In the genomic region with DNA sequence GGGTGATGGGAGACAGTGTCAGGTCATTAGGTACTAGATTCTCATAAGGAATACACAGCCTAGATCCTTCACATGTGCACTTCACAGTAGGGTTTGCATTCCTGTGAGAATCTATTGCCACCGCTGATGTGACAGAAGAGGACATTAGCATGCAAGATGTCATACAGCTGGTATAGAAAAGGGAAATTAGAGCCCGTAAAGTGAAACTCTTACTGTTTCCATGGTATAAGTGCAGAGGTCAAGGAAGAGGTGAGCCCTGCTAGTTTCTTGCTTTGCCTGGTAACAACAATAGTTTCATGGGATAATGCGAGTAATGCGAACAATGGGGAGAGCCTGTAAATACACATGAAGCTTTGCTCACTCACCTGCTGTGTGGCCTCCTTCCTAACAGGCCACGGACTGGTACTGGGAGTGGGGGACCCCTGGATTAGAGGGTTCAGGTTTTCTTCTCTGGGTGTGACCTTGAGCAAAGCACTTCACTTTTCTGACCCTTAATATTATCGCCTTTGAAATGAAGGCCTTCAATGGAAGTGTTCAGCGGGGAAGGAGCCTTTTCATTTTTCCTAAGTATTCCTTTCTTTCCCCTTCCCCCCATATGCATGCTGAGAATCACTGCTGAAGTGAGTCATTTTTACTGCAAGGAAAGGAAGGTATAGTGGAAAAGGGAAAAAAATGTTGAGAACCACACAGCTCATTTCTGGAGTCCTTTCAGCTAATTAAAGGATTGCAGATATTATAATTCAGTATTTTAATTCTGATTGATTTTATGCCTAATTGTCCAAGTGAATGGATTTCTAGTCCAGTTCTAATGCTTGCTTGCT, we compare ENCODE assay signal across 1 cellular context.
TF ChIP-seq lines count a peak whose summit lies in the region.

No MANE protein-coding gene starts in this region.

TF ChIP-seq in GM23338, 12 proteins besides CTCF, POLR2A, EP300 and RAD21 (continued from another document):
- TF ChIP-seq, protein P1, sequence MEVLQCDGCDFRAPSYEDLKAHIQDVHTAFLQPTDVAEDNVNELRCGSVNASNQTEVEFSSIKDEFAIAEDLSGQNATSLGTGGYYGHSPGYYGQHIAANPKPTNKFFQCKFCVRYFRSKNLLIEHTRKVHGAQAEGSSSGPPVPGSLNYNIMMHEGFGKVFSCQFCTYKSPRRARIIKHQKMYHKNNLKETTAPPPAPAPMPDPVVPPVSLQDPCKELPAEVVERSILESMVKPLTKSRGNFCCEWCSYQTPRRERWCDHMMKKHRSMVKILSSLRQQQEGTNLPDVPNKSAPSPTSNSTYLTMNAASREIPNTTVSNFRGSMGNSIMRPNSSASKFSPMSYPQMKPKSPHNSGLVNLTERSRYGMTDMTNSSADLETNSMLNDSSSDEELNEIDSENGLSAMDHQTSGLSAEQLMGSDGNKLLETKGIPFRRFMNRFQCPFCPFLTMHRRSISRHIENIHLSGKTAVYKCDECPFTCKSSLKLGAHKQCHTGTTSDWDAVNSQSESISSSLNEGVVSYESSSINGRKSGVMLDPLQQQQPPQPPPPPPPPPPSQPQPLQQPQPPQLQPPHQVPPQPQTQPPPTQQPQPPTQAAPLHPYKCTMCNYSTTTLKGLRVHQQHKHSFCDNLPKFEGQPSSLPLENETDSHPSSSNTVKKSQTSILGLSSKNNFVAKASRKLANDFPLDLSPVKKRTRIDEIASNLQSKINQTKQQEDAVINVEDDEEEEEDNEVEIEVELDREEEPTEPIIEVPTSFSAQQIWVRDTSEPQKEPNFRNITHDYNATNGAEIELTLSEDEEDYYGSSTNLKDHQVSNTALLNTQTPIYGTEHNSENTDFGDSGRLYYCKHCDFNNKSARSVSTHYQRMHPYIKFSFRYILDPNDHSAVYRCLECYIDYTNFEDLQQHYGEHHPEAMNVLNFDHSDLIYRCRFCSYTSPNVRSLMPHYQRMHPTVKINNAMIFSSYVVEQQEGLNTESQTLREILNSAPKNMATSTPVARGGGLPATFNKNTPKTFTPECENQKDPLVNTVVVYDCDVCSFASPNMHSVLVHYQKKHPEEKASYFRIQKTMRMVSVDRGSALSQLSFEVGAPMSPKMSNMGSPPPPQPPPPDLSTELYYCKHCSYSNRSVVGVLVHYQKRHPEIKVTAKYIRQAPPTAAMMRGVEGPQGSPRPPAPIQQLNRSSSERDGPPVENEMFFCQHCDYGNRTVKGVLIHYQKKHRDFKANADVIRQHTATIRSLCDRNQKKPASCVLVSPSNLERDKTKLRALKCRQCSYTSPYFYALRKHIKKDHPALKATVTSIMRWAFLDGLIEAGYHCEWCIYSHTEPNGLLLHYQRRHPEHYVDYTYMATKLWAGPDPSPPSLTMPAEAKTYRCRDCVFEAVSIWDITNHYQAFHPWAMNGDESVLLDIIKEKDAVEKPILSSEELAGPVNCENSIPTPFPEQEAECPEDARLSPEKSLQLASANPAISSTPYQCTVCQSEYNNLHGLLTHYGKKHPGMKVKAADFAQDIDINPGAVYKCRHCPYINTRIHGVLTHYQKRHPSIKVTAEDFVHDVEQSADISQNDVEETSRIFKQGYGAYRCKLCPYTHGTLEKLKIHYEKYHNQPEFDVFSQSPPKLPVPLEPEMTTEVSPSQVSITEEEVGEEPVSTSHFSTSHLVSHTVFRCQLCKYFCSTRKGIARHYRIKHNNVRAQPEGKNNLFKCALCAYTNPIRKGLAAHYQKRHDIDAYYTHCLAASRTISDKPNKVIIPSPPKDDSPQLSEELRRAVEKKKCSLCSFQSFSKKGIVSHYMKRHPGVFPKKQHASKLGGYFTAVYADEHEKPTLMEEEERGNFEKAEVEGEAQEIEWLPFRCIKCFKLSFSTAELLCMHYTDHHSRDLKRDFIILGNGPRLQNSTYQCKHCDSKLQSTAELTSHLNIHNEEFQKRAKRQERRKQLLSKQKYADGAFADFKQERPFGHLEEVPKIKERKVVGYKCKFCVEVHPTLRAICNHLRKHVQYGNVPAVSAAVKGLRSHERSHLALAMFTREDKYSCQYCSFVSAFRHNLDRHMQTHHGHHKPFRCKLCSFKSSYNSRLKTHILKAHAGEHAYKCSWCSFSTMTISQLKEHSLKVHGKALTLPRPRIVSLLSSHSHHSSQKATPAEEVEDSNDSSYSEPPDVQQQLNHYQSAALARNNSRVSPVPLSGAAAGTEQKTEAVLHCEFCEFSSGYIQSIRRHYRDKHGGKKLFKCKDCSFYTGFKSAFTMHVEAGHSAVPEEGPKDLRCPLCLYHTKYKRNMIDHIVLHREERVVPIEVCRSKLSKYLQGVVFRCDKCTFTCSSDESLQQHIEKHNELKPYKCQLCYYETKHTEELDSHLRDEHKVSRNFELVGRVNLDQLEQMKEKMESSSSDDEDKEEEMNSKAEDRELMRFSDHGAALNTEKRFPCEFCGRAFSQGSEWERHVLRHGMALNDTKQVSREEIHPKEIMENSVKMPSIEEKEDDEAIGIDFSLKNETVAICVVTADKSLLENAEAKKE (CRISPR knock-in tag; IDR thresholded peaks at IDR 0.05) = no peak
